In the genomic region with DNA sequence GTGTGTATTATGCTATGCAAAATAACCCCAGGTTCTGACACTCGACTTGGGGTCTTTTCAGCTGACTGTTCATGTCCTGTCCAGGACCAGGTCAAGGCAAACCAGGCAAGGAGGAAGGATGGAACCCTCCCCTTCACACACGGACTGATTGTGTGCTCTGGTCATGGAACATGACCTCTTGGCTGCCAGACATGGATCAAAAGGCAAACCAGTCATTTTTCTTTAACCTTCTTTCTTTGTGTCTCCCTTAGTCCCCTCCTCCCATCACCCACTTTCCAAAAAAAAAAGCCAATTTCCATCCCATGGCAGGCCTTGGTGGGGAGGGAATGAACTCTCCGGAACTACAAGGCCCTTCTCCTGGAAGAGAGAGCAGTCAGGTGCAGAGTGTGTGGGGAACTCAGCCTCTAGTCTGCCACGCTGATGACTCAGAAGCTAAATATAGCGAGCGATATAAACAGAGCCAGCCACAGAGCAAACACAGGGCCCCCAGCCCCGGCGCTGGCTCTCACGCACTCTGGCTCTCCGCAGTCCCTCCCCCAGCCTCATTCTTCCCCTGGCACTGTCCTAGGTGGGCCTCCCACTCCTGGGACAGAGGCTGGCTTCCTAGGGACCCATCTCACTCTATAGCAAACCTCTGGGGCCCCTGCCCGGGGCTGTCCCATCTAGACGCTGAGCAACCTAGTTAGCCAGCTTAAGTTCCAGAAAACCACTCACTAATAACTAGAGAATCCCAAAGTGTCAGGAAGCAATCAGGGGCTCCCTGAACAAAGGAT, we compare ENCODE assay signal across 1 cellular context.
TF ChIP-seq lines count a peak whose summit lies in the region.

No MANE protein-coding gene starts in this region.

TF ChIP-seq in HepG2, 621 proteins besides CTCF, POLR2A, EP300 and RAD21 (continued from another document and continues in another):
- TF ChIP-seq, protein P1, sequence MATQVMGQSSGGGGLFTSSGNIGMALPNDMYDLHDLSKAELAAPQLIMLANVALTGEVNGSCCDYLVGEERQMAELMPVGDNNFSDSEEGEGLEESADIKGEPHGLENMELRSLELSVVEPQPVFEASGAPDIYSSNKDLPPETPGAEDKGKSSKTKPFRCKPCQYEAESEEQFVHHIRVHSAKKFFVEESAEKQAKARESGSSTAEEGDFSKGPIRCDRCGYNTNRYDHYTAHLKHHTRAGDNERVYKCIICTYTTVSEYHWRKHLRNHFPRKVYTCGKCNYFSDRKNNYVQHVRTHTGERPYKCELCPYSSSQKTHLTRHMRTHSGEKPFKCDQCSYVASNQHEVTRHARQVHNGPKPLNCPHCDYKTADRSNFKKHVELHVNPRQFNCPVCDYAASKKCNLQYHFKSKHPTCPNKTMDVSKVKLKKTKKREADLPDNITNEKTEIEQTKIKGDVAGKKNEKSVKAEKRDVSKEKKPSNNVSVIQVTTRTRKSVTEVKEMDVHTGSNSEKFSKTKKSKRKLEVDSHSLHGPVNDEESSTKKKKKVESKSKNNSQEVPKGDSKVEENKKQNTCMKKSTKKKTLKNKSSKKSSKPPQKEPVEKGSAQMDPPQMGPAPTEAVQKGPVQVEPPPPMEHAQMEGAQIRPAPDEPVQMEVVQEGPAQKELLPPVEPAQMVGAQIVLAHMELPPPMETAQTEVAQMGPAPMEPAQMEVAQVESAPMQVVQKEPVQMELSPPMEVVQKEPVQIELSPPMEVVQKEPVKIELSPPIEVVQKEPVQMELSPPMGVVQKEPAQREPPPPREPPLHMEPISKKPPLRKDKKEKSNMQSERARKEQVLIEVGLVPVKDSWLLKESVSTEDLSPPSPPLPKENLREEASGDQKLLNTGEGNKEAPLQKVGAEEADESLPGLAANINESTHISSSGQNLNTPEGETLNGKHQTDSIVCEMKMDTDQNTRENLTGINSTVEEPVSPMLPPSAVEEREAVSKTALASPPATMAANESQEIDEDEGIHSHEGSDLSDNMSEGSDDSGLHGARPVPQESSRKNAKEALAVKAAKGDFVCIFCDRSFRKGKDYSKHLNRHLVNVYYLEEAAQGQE (IDR thresholded peaks at IDR 0.05; ENCODE audit: borderline replicate concordance in 1 of 2, low read depth in 1 of 2, low read length in 2 of 2): peak in 1 of 2 experiments; percentile 60; a peak in 3 of 4 replicates
- TF ChIP-seq TARDBP (CRISPR knock-in tag; IDR thresholded peaks at IDR 0.05): peak; percentile 58; the same call in 1 of the 2 replicates
- TF ChIP-seq HNF4G (IDR thresholded peaks at IDR 0.05; ENCODE audit: borderline replicate concordance, low read depth, low read length): peak; percentile 68
- peak; percentile 79; the same call in 1 of the 2 replicates for TF ChIP-seq HNF4G (CRISPR knock-in tag; IDR thresholded peaks at IDR 0.05; ENCODE audit: borderline replicate concordance, low read depth)
- peak; percentile 76 for TF ChIP-seq ELF1 (CRISPR knock-in tag; IDR thresholded peaks at IDR 0.05)
- TF ChIP-seq ZNF12 (CRISPR knock-in tag; IDR thresholded peaks at IDR 0.05): peak; percentile 79
- no peak for TF ChIP-seq ZNF572 (CRISPR knock-in tag; IDR thresholded peaks at IDR 0.05)
- 0 out of 2 replicates have a peak, but pooled peaks have one; percentile 52 for TF ChIP-seq SRF (IDR thresholded peaks at IDR 0.05; ENCODE audit: low read depth, low read length)
- TF ChIP-seq ISL2 (CRISPR knock-in tag; IDR thresholded peaks at IDR 0.05): peak; percentile 89
- TF ChIP-seq, protein P2, sequence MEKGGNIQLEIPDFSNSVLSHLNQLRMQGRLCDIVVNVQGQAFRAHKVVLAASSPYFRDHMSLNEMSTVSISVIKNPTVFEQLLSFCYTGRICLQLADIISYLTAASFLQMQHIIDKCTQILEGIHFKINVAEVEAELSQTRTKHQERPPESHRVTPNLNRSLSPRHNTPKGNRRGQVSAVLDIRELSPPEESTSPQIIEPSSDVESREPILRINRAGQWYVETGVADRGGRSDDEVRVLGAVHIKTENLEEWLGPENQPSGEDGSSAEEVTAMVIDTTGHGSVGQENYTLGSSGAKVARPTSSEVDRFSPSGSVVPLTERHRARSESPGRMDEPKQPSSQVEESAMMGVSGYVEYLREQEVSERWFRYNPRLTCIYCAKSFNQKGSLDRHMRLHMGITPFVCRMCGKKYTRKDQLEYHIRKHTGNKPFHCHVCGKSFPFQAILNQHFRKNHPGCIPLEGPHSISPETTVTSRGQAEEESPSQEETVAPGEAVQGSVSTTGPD (CRISPR knock-in tag; IDR thresholded peaks at IDR 0.05): peak; percentile 91
- TF ChIP-seq PPARG (CRISPR knock-in tag; conservative IDR thresholded peaks at IDR 0.05): peak; percentile 61
- TF ChIP-seq ZNF484 (CRISPR knock-in tag; IDR thresholded peaks at IDR 0.05; ENCODE audit: borderline replicate concordance, low read depth): no peak
- peak; percentile 93 for TF ChIP-seq SALL1 (CRISPR knock-in tag; IDR thresholded peaks at IDR 0.05)
- TF ChIP-seq JUNB (CRISPR knock-in tag; IDR thresholded peaks at IDR 0.05; ENCODE audit: borderline replicate concordance): peak; percentile 96
- TF ChIP-seq, protein P3, sequence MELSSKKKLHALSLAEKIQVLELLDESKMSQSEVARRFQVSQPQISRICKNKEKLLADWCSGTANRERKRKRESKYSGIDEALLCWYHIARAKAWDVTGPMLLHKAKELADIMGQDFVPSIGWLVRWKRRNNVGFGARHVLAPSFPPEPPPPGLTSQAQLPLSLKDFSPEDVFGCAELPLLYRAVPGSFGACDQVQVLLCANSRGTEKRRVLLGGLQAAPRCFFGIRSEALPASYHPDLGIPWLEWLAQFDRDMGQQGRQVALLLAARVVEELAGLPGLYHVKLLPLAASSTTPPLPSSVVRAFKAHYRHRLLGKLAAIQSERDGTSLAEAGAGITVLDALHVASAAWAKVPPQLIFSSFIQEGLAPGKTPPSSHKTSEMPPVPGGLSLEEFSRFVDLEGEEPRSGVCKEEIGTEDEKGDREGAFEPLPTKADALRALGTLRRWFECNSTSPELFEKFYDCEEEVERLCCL (CRISPR knock-in tag; IDR thresholded peaks at IDR 0.05; ENCODE audit: borderline replicate concordance): no peak
- no peak for TF ChIP-seq FOXP1 (IDR thresholded peaks at IDR 0.05)
- TF ChIP-seq FOXP1 (CRISPR knock-in tag; IDR thresholded peaks at IDR 0.05): peak; percentile 89
- TF ChIP-seq, protein P4, sequence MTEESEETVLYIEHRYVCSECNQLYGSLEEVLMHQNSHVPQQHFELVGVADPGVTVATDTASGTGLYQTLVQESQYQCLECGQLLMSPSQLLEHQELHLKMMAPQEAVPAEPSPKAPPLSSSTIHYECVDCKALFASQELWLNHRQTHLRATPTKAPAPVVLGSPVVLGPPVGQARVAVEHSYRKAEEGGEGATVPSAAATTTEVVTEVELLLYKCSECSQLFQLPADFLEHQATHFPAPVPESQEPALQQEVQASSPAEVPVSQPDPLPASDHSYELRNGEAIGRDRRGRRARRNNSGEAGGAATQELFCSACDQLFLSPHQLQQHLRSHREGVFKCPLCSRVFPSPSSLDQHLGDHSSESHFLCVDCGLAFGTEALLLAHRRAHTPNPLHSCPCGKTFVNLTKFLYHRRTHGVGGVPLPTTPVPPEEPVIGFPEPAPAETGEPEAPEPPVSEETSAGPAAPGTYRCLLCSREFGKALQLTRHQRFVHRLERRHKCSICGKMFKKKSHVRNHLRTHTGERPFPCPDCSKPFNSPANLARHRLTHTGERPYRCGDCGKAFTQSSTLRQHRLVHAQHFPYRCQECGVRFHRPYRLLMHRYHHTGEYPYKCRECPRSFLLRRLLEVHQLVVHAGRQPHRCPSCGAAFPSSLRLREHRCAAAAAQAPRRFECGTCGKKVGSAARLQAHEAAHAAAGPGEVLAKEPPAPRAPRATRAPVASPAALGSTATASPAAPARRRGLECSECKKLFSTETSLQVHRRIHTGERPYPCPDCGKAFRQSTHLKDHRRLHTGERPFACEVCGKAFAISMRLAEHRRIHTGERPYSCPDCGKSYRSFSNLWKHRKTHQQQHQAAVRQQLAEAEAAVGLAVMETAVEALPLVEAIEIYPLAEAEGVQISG (CRISPR knock-in tag; IDR thresholded peaks at IDR 0.05): peak; percentile 79
- TF ChIP-seq XRCC5 (optimal IDR thresholded peaks at IDR 0.05; ENCODE audit: low read length): peak; percentile 76
- TF ChIP-seq, protein P5, sequence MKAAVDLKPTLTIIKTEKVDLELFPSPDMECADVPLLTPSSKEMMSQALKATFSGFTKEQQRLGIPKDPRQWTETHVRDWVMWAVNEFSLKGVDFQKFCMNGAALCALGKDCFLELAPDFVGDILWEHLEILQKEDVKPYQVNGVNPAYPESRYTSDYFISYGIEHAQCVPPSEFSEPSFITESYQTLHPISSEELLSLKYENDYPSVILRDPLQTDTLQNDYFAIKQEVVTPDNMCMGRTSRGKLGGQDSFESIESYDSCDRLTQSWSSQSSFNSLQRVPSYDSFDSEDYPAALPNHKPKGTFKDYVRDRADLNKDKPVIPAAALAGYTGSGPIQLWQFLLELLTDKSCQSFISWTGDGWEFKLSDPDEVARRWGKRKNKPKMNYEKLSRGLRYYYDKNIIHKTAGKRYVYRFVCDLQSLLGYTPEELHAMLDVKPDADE (CRISPR knock-in tag; IDR thresholded peaks at IDR 0.05): 0 out of 2 replicates have a peak, but pooled peaks have one; percentile 24
- TF ChIP-seq KDM3A (CRISPR knock-in tag; IDR thresholded peaks at IDR 0.05; ENCODE audit: low read depth): peak; percentile 74
- peak; percentile 17 for TF ChIP-seq HNRNPLL (IDR thresholded peaks at IDR 0.05; ENCODE audit: low read depth, low read length, poor library complexity, severe bottlenecking)
- TF ChIP-seq, protein P6, sequence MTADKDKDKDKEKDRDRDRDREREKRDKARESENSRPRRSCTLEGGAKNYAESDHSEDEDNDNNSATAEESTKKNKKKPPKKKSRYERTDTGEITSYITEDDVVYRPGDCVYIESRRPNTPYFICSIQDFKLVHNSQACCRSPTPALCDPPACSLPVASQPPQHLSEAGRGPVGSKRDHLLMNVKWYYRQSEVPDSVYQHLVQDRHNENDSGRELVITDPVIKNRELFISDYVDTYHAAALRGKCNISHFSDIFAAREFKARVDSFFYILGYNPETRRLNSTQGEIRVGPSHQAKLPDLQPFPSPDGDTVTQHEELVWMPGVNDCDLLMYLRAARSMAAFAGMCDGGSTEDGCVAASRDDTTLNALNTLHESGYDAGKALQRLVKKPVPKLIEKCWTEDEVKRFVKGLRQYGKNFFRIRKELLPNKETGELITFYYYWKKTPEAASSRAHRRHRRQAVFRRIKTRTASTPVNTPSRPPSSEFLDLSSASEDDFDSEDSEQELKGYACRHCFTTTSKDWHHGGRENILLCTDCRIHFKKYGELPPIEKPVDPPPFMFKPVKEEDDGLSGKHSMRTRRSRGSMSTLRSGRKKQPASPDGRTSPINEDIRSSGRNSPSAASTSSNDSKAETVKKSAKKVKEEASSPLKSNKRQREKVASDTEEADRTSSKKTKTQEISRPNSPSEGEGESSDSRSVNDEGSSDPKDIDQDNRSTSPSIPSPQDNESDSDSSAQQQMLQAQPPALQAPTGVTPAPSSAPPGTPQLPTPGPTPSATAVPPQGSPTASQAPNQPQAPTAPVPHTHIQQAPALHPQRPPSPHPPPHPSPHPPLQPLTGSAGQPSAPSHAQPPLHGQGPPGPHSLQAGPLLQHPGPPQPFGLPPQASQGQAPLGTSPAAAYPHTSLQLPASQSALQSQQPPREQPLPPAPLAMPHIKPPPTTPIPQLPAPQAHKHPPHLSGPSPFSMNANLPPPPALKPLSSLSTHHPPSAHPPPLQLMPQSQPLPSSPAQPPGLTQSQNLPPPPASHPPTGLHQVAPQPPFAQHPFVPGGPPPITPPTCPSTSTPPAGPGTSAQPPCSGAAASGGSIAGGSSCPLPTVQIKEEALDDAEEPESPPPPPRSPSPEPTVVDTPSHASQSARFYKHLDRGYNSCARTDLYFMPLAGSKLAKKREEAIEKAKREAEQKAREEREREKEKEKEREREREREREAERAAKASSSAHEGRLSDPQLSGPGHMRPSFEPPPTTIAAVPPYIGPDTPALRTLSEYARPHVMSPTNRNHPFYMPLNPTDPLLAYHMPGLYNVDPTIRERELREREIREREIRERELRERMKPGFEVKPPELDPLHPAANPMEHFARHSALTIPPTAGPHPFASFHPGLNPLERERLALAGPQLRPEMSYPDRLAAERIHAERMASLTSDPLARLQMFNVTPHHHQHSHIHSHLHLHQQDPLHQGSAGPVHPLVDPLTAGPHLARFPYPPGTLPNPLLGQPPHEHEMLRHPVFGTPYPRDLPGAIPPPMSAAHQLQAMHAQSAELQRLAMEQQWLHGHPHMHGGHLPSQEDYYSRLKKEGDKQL (CRISPR knock-in tag; IDR thresholded peaks at IDR 0.05; ENCODE audit: low read depth): peak; percentile 68; the same call in 1 of the 2 replicates
- TF ChIP-seq TAF1 (CRISPR knock-in tag; IDR thresholded peaks at IDR 0.05): peak; percentile 63; the same call in 1 of the 2 replicates
- peak; percentile 94 for TF ChIP-seq PITX1 (CRISPR knock-in tag; IDR thresholded peaks at IDR 0.05)
- peak; percentile 84 for TF ChIP-seq ELF3 (CRISPR knock-in tag; IDR thresholded peaks at IDR 0.05)
- TF ChIP-seq REPIN1 (CRISPR knock-in tag; IDR thresholded peaks at IDR 0.05; ENCODE audit: borderline replicate concordance, low read depth): 0 out of 2 replicates have a peak, but pooled peaks have one; percentile 32
- TF ChIP-seq, protein P7, sequence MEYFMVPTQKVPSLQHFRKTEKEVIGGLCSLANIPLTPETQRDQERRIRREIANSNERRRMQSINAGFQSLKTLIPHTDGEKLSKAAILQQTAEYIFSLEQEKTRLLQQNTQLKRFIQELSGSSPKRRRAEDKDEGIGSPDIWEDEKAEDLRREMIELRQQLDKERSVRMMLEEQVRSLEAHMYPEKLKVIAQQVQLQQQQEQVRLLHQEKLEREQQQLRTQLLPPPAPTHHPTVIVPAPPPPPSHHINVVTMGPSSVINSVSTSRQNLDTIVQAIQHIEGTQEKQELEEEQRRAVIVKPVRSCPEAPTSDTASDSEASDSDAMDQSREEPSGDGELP (IDR thresholded peaks at IDR 0.05; ENCODE audit: borderline replicate concordance, low read depth): peak; percentile 82
- TF ChIP-seq, protein P8, sequence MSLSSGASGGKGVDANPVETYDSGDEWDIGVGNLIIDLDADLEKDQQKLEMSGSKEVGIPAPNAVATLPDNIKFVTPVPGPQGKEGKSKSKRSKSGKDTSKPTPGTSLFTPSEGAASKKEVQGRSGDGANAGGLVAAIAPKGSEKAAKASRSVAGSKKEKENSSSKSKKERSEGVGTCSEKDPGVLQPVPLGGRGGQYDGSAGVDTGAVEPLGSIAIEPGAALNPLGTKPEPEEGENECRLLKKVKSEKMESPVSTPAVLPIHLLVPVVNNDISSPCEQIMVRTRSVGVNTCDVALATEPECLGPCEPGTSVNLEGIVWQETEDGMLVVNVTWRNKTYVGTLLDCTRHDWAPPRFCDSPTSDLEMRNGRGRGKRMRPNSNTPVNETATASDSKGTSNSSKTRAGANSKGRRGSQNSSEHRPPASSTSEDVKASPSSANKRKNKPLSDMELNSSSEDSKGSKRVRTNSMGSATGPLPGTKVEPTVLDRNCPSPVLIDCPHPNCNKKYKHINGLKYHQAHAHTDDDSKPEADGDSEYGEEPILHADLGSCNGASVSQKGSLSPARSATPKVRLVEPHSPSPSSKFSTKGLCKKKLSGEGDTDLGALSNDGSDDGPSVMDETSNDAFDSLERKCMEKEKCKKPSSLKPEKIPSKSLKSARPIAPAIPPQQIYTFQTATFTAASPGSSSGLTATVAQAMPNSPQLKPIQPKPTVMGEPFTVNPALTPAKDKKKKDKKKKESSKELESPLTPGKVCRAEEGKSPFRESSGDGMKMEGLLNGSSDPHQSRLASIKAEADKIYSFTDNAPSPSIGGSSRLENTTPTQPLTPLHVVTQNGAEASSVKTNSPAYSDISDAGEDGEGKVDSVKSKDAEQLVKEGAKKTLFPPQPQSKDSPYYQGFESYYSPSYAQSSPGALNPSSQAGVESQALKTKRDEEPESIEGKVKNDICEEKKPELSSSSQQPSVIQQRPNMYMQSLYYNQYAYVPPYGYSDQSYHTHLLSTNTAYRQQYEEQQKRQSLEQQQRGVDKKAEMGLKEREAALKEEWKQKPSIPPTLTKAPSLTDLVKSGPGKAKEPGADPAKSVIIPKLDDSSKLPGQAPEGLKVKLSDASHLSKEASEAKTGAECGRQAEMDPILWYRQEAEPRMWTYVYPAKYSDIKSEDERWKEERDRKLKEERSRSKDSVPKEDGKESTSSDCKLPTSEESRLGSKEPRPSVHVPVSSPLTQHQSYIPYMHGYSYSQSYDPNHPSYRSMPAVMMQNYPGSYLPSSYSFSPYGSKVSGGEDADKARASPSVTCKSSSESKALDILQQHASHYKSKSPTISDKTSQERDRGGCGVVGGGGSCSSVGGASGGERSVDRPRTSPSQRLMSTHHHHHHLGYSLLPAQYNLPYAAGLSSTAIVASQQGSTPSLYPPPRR (CRISPR knock-in tag; IDR thresholded peaks at IDR 0.05; ENCODE audit: borderline replicate concordance): peak; percentile 88
